12 cellular contexts compared by ENCODE assay signal in genomic region chr12:109719123-109720022, GRCh38. TPM values are rescaled to one million over a fixed set of nuclear protein-coding genes. Genes with fewer than 3 reads are reported as not detected.
DNase-seq lines count a peak whose midpoint lies in the region; ATAC-seq, FAIRE-seq and TF ChIP-seq lines count a peak whose summit lies in the region.
"Had no signal": no experiment of that assay in that cellular context is flagged by ENCODE, and none has a peak within 500 bp of the region (broad histone marks: within the 10 kb centered on the region; RNA-seq: fewer than 3 reads in every experiment).

No MANE protein-coding gene starts in this region.

- in situ Hi-C loops in astrocyte of the cerebellum (cut with HindIII; ENCODE audit: low sequenced_read_pairs): no loop called here

- no peaks in the 10 kb centered on the region for H3K36me3 ChIP-seq in A673 (ENCODE audit: insufficient read depth, low read length, poor library complexity, severe bottlenecking)
- H3K36me3 ChIP-seq in HCT116 (ENCODE audit: control insufficient read depth in 1 of 2, insufficient read depth in 2 of 2, low read length in 2 of 2): no peaks in the 10 kb centered on the region
- no peaks in the 10 kb centered on the region for H3K36me3 ChIP-seq in keratinocyte (ENCODE audit: control insufficient read depth in 2 of 2, extremely low read depth in 1 of 2, insufficient read depth in 2 of 2, low read length in 2 of 2)
- H3K36me3 ChIP-seq in esophagus squamous epithelium: no peaks in the 10 kb centered on the region

- H3K4me2 ChIP-seq in HCT116 (ENCODE audit: low read length): no peak overlapping the region
- H3K4me2 ChIP-seq in keratinocyte (ENCODE audit: control insufficient read depth, extremely low read depth, insufficient read depth, low read depth, low read length): no peak overlapping the region

- dilution Hi-C loops in keratinocyte (cut with MboI; ENCODE audit: extremely low pct_ligation_motif_present, low sequenced_read_pairs): no loop called here

- H2AFZ ChIP-seq in HCT116 (ENCODE audit: low read depth, low read length, poor library complexity, severe bottlenecking): no peak overlapping the region
- H2AFZ ChIP-seq in keratinocyte (ENCODE audit: control insufficient read depth, low read length): no peak overlapping the region

- H3K9me1 ChIP-seq in keratinocyte (ENCODE audit: control insufficient read depth, extremely low read depth, insufficient read depth, low read length): no peaks in the 10 kb centered on the region

- TF ChIP-seq RAD21 in HCT116 (IDR thresholded peaks at IDR 0.05; ENCODE audit: low read depth): no peak

- RAD21 ChIA-PET in HCT116 (lab: Charles Lee; ENCODE audit: low non-redundant PET in 1 of 2, low total read pairs in 2 of 2, uncharacterized antibody in 2 of 2, unreplicated experiment in 2 of 2): no interaction called here

- H3K9me3 ChIP-seq in A673 (ENCODE audit: low read depth, low read length, poor library complexity, severe bottlenecking) (no peaks in the 10 kb centered on the region), HCT116 (ENCODE audit: control insufficient read depth in 1 of 2, insufficient read depth in 1 of 2, low read depth in 1 of 2, low read length in 2 of 2) (no peaks in the 10 kb centered on the region), keratinocyte (ENCODE audit: control insufficient read depth, low read depth, low read length) (no peaks in the 10 kb centered on the region), esophagus squamous epithelium (no peaks in the 10 kb centered on the region)

- H3K4me3 ChIP-seq in A673 (ENCODE audit: low read depth, low read length, poor library complexity, severe bottlenecking): no peak overlapping the region
- no peak overlapping the region for H3K4me3 ChIP-seq in HCT116 (replicated peaks in 1 of 2; ENCODE audit: low read depth in 1 of 2, low read length in 2 of 2)
- no peak overlapping the region for H3K4me3 ChIP-seq in astrocyte of the cerebellum (ENCODE audit: low read depth, low read length)
- H3K4me3 ChIP-seq in keratinocyte (ENCODE audit: control insufficient read depth in 2 of 3, extremely low read depth in 1 of 3, insufficient read depth in 2 of 3, low read depth in 1 of 3, low read length in 3 of 3): no peak overlapping the region
- H3K4me3 ChIP-seq in esophagus squamous epithelium: no peak overlapping the region
- H3K4me3 ChIP-seq: skin epidermis had no signal

- FAIRE-seq in keratinocyte (lab: Jason Lieb, UNC): no peak
- FAIRE-seq: TTC549 had no signal

- H4K20me1 ChIP-seq in HCT116 (ENCODE audit: insufficient read depth) (no peaks in the 10 kb centered on the region), keratinocyte (ENCODE audit: control insufficient read depth, extremely low read depth, insufficient read depth, low read length) (peaks cover 6% of the 10 kb centered on the region)

- H3K27me3 ChIP-seq in A673 (replicated peaks; ENCODE audit: insufficient read depth, low read depth, low read length, poor library complexity) (no peaks in the 10 kb centered on the region), HCT116 (ENCODE audit: insufficient read depth, low read length) (no peaks in the 10 kb centered on the region), keratinocyte (ENCODE audit: control insufficient read depth, extremely low read depth, insufficient read depth, low read length) (peaks cover 74% of the 10 kb centered on the region), esophagus squamous epithelium (peaks cover 0 to 53% (median 0%) of the 10 kb centered on the region in 4 donors)

- WGBS in esophagus squamous epithelium, 2 donors: 80% methylated on average over 6 to 12 of the region's 12 CpGs

- DNase-seq in A673 (ENCODE audit: low spot score) (no peak), HCT116 (ENCODE audit: low read depth, low spot score) (no peak), astrocyte of the cerebellum (ENCODE audit: low read depth) (no peak), keratinocyte (ENCODE audit: low read depth, low spot score) (no peak), esophagus squamous epithelium (lab: John Stamatoyannopoulos, UW) (no peak), hippocampal formation (lab: John Stamatoyannopoulos, UW) (no peak)
- DNase-seq: activated naive CD8-positive, alpha-beta T cell treated with anti-CD3 and anti-CD28 coated beads, Interleukin-2, amount 50 U/mL, for 24 hours had no signal

- POLR2A ChIA-PET in A673 (lab: Charles Lee; ENCODE audit: low non-redundant PET): no interaction called here
- POLR2A ChIA-PET in HCT116 (lab: Charles Lee): no interaction called here

- H3K4me1 ChIP-seq in A673 (ENCODE audit: insufficient read depth, low read length, poor library complexity, severe bottlenecking) (peaks cover 13% of the 10 kb centered on the region), HCT116 (ENCODE audit: control insufficient read depth in 1 of 2, insufficient read depth in 2 of 2, low read length in 2 of 2) (peaks cover 6 to 17% of the 10 kb centered on the region in 2 experiments; a peak in 3 of 4 replicates), keratinocyte (ENCODE audit: control insufficient read depth, extremely low read depth, insufficient read depth, low read length) (no peaks in the 10 kb centered on the region), esophagus squamous epithelium (peaks cover 9 to 73% (median 13%) of the 10 kb centered on the region in 3 donors)

- CTCF ChIA-PET in A673 (lab: Charles Lee) (no interaction called here), HCT116 (lab: Charles Lee) (no interaction called here)

- BruUV-seq in A673 (replicated peaks; lab: Mats Ljungman, UMichigan) (no TSS peak), HCT116 (replicated peaks; lab: Mats Ljungman, UMichigan) (no TSS peak)

- H3K9ac ChIP-seq in HCT116 (ENCODE audit: low read length): no peak overlapping the region
- H3K9ac ChIP-seq in keratinocyte (ENCODE audit: control insufficient read depth, extremely low read depth, insufficient read depth, low read length): no peak overlapping the region

- intact Hi-C loops in A673 (cut with micrococcal nuclease; ENCODE audit: unreplicated experiment): no loop called here
- intact Hi-C loops in HCT116 (cut with micrococcal nuclease): no loop called here
- intact Hi-C loops in esophagus squamous epithelium (cut with DNase I): no loop called here

- H3K27ac ChIP-seq in A673 (ENCODE audit: low read depth, low read length, poor library complexity, severe bottlenecking): no peak overlapping the region
- H3K27ac ChIP-seq in HCT116 (ENCODE audit: low read depth, low read length): no peak overlapping the region; the same call in 1 of the 2 replicates
- H3K27ac ChIP-seq in keratinocyte (ENCODE audit: control insufficient read depth, insufficient read depth, low read length): no peak overlapping the region
- H3K27ac ChIP-seq in esophagus squamous epithelium: no peak overlapping the region
- H3K27ac ChIP-seq: skin epidermis had no signal

- TF ChIP-seq CTCF in A673 (conservative IDR thresholded peaks at IDR 0.05; ENCODE audit: low read depth, low read length) (0 out of 2 replicates have a peak, but pooled peaks have one; percentile 29), HCT116 (IDR thresholded peaks at IDR 0.05 in 2 of 3, conservative IDR thresholded peaks at IDR 0.05 in 1 of 3; ENCODE audit: borderline replicate concordance in 1 of 3, insufficient read depth in 1 of 3, low read depth in 2 of 3, low read length in 2 of 3) (peak; percentile 28 to 41 (median 37); a peak in 5 of 6 replicates), astrocyte of the cerebellum (IDR thresholded peaks at IDR 0.05; ENCODE audit: low read depth, low read length, missing control alignments) (peak; percentile 5), keratinocyte (optimal IDR thresholded peaks at IDR 0.05 in 1 of 3, IDR thresholded peaks at IDR 0.05 in 1 of 3, conservative IDR thresholded peaks at IDR 0.05 in 1 of 3; ENCODE audit: extremely low read depth in 1 of 3, insufficient read depth in 2 of 3, low read length in 3 of 3) (peak; percentile 12 to 34 (median 23)), esophagus squamous epithelium (IDR thresholded peaks at IDR 0.05) (no peak)

- TF ChIP-seq POLR2A in HCT116 (IDR thresholded peaks at IDR 0.05; ENCODE audit: borderline replicate concordance, extremely low read depth, insufficient read depth, insufficient read length) (no peak), esophagus squamous epithelium (IDR thresholded peaks at IDR 0.05) (no peak)

- ATAC-seq in HCT116 (peak; percentile 65), HG02938 (IDR thresholded peaks at IDR 0.05; ENCODE audit: unreplicated experiment) (no peak), GM21423 (IDR thresholded peaks at IDR 0.05; ENCODE audit: unreplicated experiment) (no peak)
- ATAC-seq: activated naive CD8-positive, alpha-beta T cell treated with anti-CD3 and anti-CD28 coated beads, Interleukin-2, amount 50 U/mL, for 24 hours; stimulated activated memory B cell treated with anti-CD40 and anti-IgM and Interleukin-4, amounts not matched to agents 10 μg/mL and 1 μg/mL and 100 μg/mL, for 72 hours had no signal

- no peaks in the 10 kb centered on the region for H3K79me2 ChIP-seq in HCT116 (ENCODE audit: insufficient read depth, low read length)
- H3K79me2 ChIP-seq in keratinocyte (ENCODE audit: control insufficient read depth, insufficient read depth, low read length): no peaks in the 10 kb centered on the region

- H3K9me2 ChIP-seq in HCT116 (ENCODE audit: insufficient read depth): no peaks in the 10 kb centered on the region

TF ChIP-seq in HCT116, 20 proteins besides CTCF, POLR2A, EP300 and RAD21:
- TF ChIP-seq EZH2phosphoT487 (IDR thresholded peaks at IDR 0.05; ENCODE audit: borderline replicate concordance): no peak
- no peak for TF ChIP-seq ZNF274 (IDR thresholded peaks at IDR 0.05; ENCODE audit: low read depth, low read length)
- TF ChIP-seq YY1 (IDR thresholded peaks at IDR 0.05; ENCODE audit: extremely low read depth, insufficient replicate concordance, low read depth, low read length): peak; percentile 15
- TF ChIP-seq EGR1 (IDR thresholded peaks at IDR 0.05; ENCODE audit: low read depth): no peak
TF ChIP-seq in HCT116: peak in this region for 1.

RNA-seq across cellular contexts. Expression of gene FAM222A, which starts 5.7 kb away (rescaled TPM):
- 3.9 and 5.5 TPM in 2 replicates for total RNA-seq in A673 (2021)
- total RNA-seq in HCT116 (2021; ENCODE audit: unreplicated experiment): 3.7 TPM
- 1.0 and 1.8 TPM in 2 replicates for polyA plus RNA-seq in HCT116 (2012)
- 0.05 to 0.24 TPM (median 0.06 TPM) in 3 replicates for polyA plus RNA-seq in keratinocyte
- not detected for polyA plus RNA-seq in keratinocyte (2011; ENCODE audit: low read depth)
- 0.05 and 0.09 TPM in 2 replicates for polyA plus RNA-seq in keratinocyte (2011; cell fraction: cytosol; rRNA removed)
- 0.08 and 0.12 TPM in 2 replicates for polyA plus RNA-seq in keratinocyte (2011; cell fraction: nucleus; rRNA removed)
- polyA plus RNA-seq in keratinocyte (2012; ENCODE audit: low replicate concordance): 0.19 and 0.23 TPM in 2 replicates
- polyA minus RNA-seq in keratinocyte: 0.16 to 0.56 TPM (median 0.26 TPM) in 3 replicates
- not detected for polyA minus RNA-seq in keratinocyte (2011; cell fraction: cytosol; rRNA and poly(A)+ RNA removed)
- 0.21 and 0.39 TPM in 2 replicates for polyA minus RNA-seq in keratinocyte (2011; cell fraction: nucleus; rRNA and poly(A)+ RNA removed)
- 1 to 10 TPM in 3 of 4 donors, under 1 TPM in 1; 0.57 to 9.3 (median 5.0) TPM for total RNA-seq in esophagus squamous epithelium

Comparison
In these comparisons a context has a peak if more than half of its experiments do, and no peak if none do; other contexts are left out.
1. CTCF ChIP-seq: peak in A673 (single experiment), HCT116 (3 of 3), astrocyte of the cerebellum (single experiment) and keratinocyte (3 of 3); none in esophagus squamous epithelium (0 of 6).